In genomic region chr7:142797342-142797798, GRCh38 we compare ENCODE assay signal across 9 cellular contexts. TPM values are rescaled to one million over a fixed set of nuclear protein-coding genes. Genes with fewer than 3 reads are reported as not detected.
A peak's percentile ranks its signal among the peaks of the same experiment; 100 is the strongest.
DNase-seq lines count a peak whose midpoint lies in the region; ATAC-seq and TF ChIP-seq lines count a peak whose summit lies in the region.
"Had no signal": no experiment of that assay in that cellular context is flagged by ENCODE, and none has a peak within 500 bp of the region (broad histone marks: within the 10 kb centered on the region; RNA-seq: fewer than 3 reads in every experiment).

No MANE protein-coding gene starts in this region.

- no peaks in the 10 kb centered on the region for H3K36me3 ChIP-seq in Karpas-422 (ENCODE audit: insufficient read depth, low read length)

- POLR2A ChIA-PET in naive thymus-derived CD8-positive, alpha-beta T cell (lab: Charles Lee): interaction anchor here (0.6 to 22.1 kb wide), 42 partner anchors 10 to 582 kb away, joined by 3 to 3070 read pairs (median 12); partner anchors contain the start of genes CASP2, EPHB6 and GSTK1

- H3K79me2 ChIP-seq in Karpas-422 (ENCODE audit: low read length): no peaks in the 10 kb centered on the region

- no peak overlapping the region for H3K9ac ChIP-seq in Karpas-422 (ENCODE audit: low read length)

- no peak overlapping the region for H3K27ac ChIP-seq in Karpas-422 (ENCODE audit: low read length)
- H3K27ac ChIP-seq: A549 had no signal

- peaks cover 55 to 90% (median 74%) of the 10 kb centered on the region in 4 donors for H3K4me1 Mint-ChIP-seq in naive thymus-derived CD8-positive, alpha-beta T cell

- H3K4me1 ChIP-seq in Karpas-422 (ENCODE audit: low read length): no peaks in the 10 kb centered on the region
- H3K4me1 ChIP-seq: A549 had no signal

- TF ChIP-seq CTCF in choroid plexus epithelial cell (conservative IDR thresholded peaks at IDR 0.05; ENCODE audit: low read depth, low read length): no peak

- H2AFZ ChIP-seq in Karpas-422 (ENCODE audit: low read length): no peak overlapping the region

- peak overlapping the region; percentile 75 for H3K4me3 ChIP-seq in choroid plexus epithelial cell (ENCODE audit: low read depth, low read length)
- H3K4me3 ChIP-seq in Karpas-422 (ENCODE audit: low read length): no peak overlapping the region
- H3K4me3 ChIP-seq: A549 had no signal

- H3K27ac Mint-ChIP-seq in naive thymus-derived CD8-positive, alpha-beta T cell: peak overlapping the region; percentile 94 to 100 (median 100)

- ATAC-seq in HG03439 (IDR thresholded peaks at IDR 0.05; ENCODE audit: unreplicated experiment): peak; percentile 34
- ATAC-seq in naive thymus-derived CD8-positive, alpha-beta T cell: peak in 1 of 2 donors; percentile 10

- H3K9me3 ChIP-seq in Karpas-422 (ENCODE audit: low read length): no peaks in the 10 kb centered on the region
- H3K9me3 ChIP-seq: A549 had no signal

- no peaks in the 10 kb centered on the region for H3K27me3 Mint-ChIP-seq in naive thymus-derived CD8-positive, alpha-beta T cell

- H4K20me1 ChIP-seq in Karpas-422 (ENCODE audit: insufficient read depth, low read depth, low read length): no peaks in the 10 kb centered on the region

- DNase-seq in NK-92 treated with Interleukin-12 subunit alpha and Interleukin-12 subunit beta, amount 100 ng/mL, for 24 hours (lab: John Stamatoyannopoulos, UW): peak; percentile 53
- DNase-seq in NK-92 (lab: John Stamatoyannopoulos, UW; ENCODE audit: unreplicated experiment): no peak
- no peak for DNase-seq in choroid plexus epithelial cell (ENCODE audit: low read depth)
- DNase-seq in naive thymus-derived CD8-positive, alpha-beta T cell: peak in 4 of 10 donors; percentile 18 to 54 (median 34)
- DNase-seq in NCI-H2171 (lab: John Stamatoyannopoulos, UW): no peak
- no peak for DNase-seq in foreskin melanocyte
- DNase-seq in Karpas-422: no peak

- H3K4me3 Mint-ChIP-seq in naive thymus-derived CD8-positive, alpha-beta T cell: peak overlapping the region; percentile 87 to 100 (median 98)

- H3K9me3 Mint-ChIP-seq in naive thymus-derived CD8-positive, alpha-beta T cell: peaks cover 0 to 4% (median 0%) of the 10 kb centered on the region in 9 donors

- H3K4me2 ChIP-seq in Karpas-422 (ENCODE audit: low read depth, low read length, poor library complexity, severe bottlenecking): no peak overlapping the region
- H3K4me2 ChIP-seq: A549 had no signal

- H3K27me3 ChIP-seq in Karpas-422 (ENCODE audit: low read length): no peaks in the 10 kb centered on the region

- peaks cover 42 to 79% (median 59%) of the 10 kb centered on the region in 3 donors for H3K36me3 Mint-ChIP-seq in naive thymus-derived CD8-positive, alpha-beta T cell

- H3K9me2 ChIP-seq in Karpas-422 (replicated peaks; ENCODE audit: insufficient read depth, low read length): no peaks in the 10 kb centered on the region

RNA-seq across cellular contexts. Expression of gene PRSS2, which starts 26.6 kb away (rescaled TPM):
- not detected for total RNA-seq in naive thymus-derived CD8-positive, alpha-beta T cell
- polyA plus RNA-seq in naive thymus-derived CD8-positive, alpha-beta T cell: not detected
- total RNA-seq in Karpas-422 (2014; rRNA removed; shearing (Covaris generic); ENCODE audit: low replicate concordance): not detected in 2 replicates
- polyA plus RNA-seq: A549 had no signal

RNA-seq across cellular contexts. Expression of gene PRSS1, which starts 48.1 kb away (rescaled TPM):
- total RNA-seq in naive thymus-derived CD8-positive, alpha-beta T cell: not detected
- not detected for polyA plus RNA-seq in naive thymus-derived CD8-positive, alpha-beta T cell
- not detected in 2 replicates for total RNA-seq in Karpas-422 (2014; rRNA removed; shearing (Covaris generic); ENCODE audit: low replicate concordance)
- polyA plus RNA-seq: A549 had no signal

RNA-seq across cellular contexts. Expression of gene EPHB6, which starts 57.5 kb away (rescaled TPM):
- 10 to 100 TPM; 48.6 to 57.4 TPM for total RNA-seq in naive thymus-derived CD8-positive, alpha-beta T cell
- polyA plus RNA-seq in naive thymus-derived CD8-positive, alpha-beta T cell: 10 to 100 TPM; 10.2 to 23.3 (median 10.2) TPM
- not detected in 2 replicates for total RNA-seq in Karpas-422 (2014; rRNA removed; shearing (Covaris generic); ENCODE audit: low replicate concordance)

Comparison
In these comparisons a context has a peak if more than half of its experiments do, and no peak if none do; other contexts are left out.
1. RNA of gene EPHB6, which starts 57.5 kb away (total RNA-seq): 48.6 to 57.4 TPM in naive thymus-derived CD8-positive, alpha-beta T cell; not detected in Karpas-422; every median in the first group is over 10 times any median in the second.